In the genomic region with DNA sequence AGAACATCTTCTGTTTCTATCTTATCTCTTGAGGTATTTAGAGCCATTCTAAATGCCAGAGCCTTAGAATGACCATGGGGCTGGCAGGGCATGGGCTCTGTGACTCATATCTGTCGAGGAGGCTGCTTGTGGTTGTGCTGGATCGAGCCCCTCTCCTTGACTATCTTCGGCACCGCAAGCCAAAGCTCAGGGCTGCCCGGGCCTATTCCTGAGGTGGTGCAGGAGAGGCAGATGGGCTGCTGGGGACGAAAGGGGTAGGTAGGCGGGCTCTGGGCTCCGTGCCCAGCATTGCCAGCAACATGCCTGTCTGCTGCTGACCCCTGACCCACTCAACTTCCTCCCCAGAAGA, we compare ENCODE assay signal across 19 cellular contexts.
DNase-seq lines count a peak whose midpoint lies in the region; ATAC-seq and TF ChIP-seq lines count a peak whose summit lies in the region.
"Had no signal": no experiment of that assay in that cellular context is flagged by ENCODE, and none has a peak within 500 bp of the region (broad histone marks: within the 10 kb centered on the region; RNA-seq: fewer than 3 reads in every experiment).

No MANE protein-coding gene starts in this region.

- no peak overlapping the region for H3K4me3 Mint-ChIP-seq in activated naive CD8-positive, alpha-beta T cell
- H3K4me3 Mint-ChIP-seq in activated naive CD8-positive, alpha-beta T cell treated with anti-CD3 and anti-CD28 coated beads, Interleukin-2, amount 50 U/mL, for 24 hours, result no peak overlapping the region
- H3K4me3 Mint-ChIP-seq in T-helper 17 cell (no peak overlapping the region), glutamatergic neuron (ENCODE audit: unreplicated experiment) (no peak overlapping the region)
- H3K4me3 Mint-ChIP-seq in stimulated activated effector memory CD8-positive, alpha-beta T cell treated with anti-CD3 and anti-CD28 coated beads, Interleukin-12 subunit alpha, Interleukin-12 subunit beta, amount 100 ng/mL, for 72 hours, result no peak overlapping the region

- H3K27ac ChIP-seq in foreskin keratinocyte (no peak overlapping the region), A673 (ENCODE audit: low read depth, low read length, poor library complexity, severe bottlenecking) (no peak overlapping the region)
- H3K27ac ChIP-seq: heart right ventricle, left lung, prostate gland, RWPE1, vagina had no signal

- H3K9me3 ChIP-seq in T-helper 17 cell (ENCODE audit: control insufficient read depth, low read length, poor library complexity, severe bottlenecking) (no peaks in the 10 kb centered on the region), A673 (ENCODE audit: low read depth, low read length, poor library complexity, severe bottlenecking) (no peaks in the 10 kb centered on the region)
- H3K9me3 ChIP-seq: heart right ventricle, left lung, prostate gland, vagina had no signal

- H3K4me1 Mint-ChIP-seq in activated naive CD8-positive, alpha-beta T cell (ENCODE audit: low read depth), result peaks cover 32% of the 10 kb centered on the region
- peaks cover 11% of the 10 kb centered on the region for H3K4me1 Mint-ChIP-seq in activated naive CD8-positive, alpha-beta T cell treated with anti-CD3 and anti-CD28 coated beads, Interleukin-2, amount 50 U/mL, for 24 hours
- peaks cover 23% of the 10 kb centered on the region for H3K4me1 Mint-ChIP-seq in T-helper 17 cell
- H3K4me1 Mint-ChIP-seq in glutamatergic neuron (ENCODE audit: low read depth, unreplicated experiment), result peaks cover 19% of the 10 kb centered on the region
- H3K4me1 Mint-ChIP-seq in stimulated activated effector memory CD8-positive, alpha-beta T cell treated with anti-CD3 and anti-CD28 coated beads, Interleukin-12 subunit alpha, Interleukin-12 subunit beta, amount 100 ng/mL, for 72 hours, result peaks cover 45% of the 10 kb centered on the region

- H3K4me1 ChIP-seq in foreskin keratinocyte, result no peaks in the 10 kb centered on the region
- H3K4me1 ChIP-seq in A673 (ENCODE audit: insufficient read depth, low read length, poor library complexity, severe bottlenecking), result no peaks in the 10 kb centered on the region
- H3K4me1 ChIP-seq: prostate gland, vagina had no signal

- no peaks in the 10 kb centered on the region for H3K36me3 ChIP-seq in A673 (ENCODE audit: insufficient read depth, low read length, poor library complexity, severe bottlenecking)
- H3K36me3 ChIP-seq: heart right ventricle, left lung, prostate gland, vagina had no signal

- H3K27me3 ChIP-seq in foreskin keratinocyte (peaks cover 3% of the 10 kb centered on the region), A673 (replicated peaks; ENCODE audit: insufficient read depth, low read depth, low read length, poor library complexity) (no peaks in the 10 kb centered on the region)
- H3K27me3 ChIP-seq: heart right ventricle, left lung, vagina had no signal

- in situ Hi-C loops in KBM-7 (cut with MboI; ENCODE audit: low pct_unique_long_range_greater_than_20kb, low sequenced_read_pairs), result no loop called here

- H3K4me3 ChIP-seq in A673 (ENCODE audit: low read depth, low read length, poor library complexity, severe bottlenecking), result no peak overlapping the region
- H3K4me3 ChIP-seq: heart right ventricle, left lung, prostate gland, vagina had no signal

- no peak for ATAC-seq in activated naive CD8-positive, alpha-beta T cell treated with anti-CD3 and anti-CD28 coated beads, Interleukin-2, amount 50 U/mL, for 24 hours
- ATAC-seq in T-helper 17 cell, result no peak
- no peak for ATAC-seq in stimulated activated effector memory CD8-positive, alpha-beta T cell treated with anti-CD3 and anti-CD28 coated beads, Interleukin-12 subunit alpha, Interleukin-12 subunit beta, amount 100 ng/mL, for 72 hours
- ATAC-seq in foreskin keratinocyte, result no peak
- ATAC-seq: heart right ventricle, left lung had no signal

- no TSS peak for BruUV-seq in A673 (replicated peaks; lab: Mats Ljungman, UMichigan)

- intact Hi-C loops in A673 (cut with micrococcal nuclease; ENCODE audit: unreplicated experiment), result no loop called here

- peak overlapping the region; percentile 41 for H3K27ac Mint-ChIP-seq in activated naive CD8-positive, alpha-beta T cell
- H3K27ac Mint-ChIP-seq in activated naive CD8-positive, alpha-beta T cell treated with anti-CD3 and anti-CD28 coated beads, Interleukin-2, amount 50 U/mL, for 24 hours, result no peak overlapping the region
- H3K27ac Mint-ChIP-seq in T-helper 17 cell, result peak overlapping the region; percentile 67
- H3K27ac Mint-ChIP-seq in glutamatergic neuron (ENCODE audit: unreplicated experiment), result no peak overlapping the region
- H3K27ac Mint-ChIP-seq in stimulated activated effector memory CD8-positive, alpha-beta T cell treated with anti-CD3 and anti-CD28 coated beads, Interleukin-12 subunit alpha, Interleukin-12 subunit beta, amount 100 ng/mL, for 72 hours, result peak overlapping the region; percentile 68

- no peaks in the 10 kb centered on the region for H3K27me3 Mint-ChIP-seq in activated naive CD8-positive, alpha-beta T cell
- no peaks in the 10 kb centered on the region for H3K27me3 Mint-ChIP-seq in activated naive CD8-positive, alpha-beta T cell treated with anti-CD3 and anti-CD28 coated beads, Interleukin-2, amount 50 U/mL, for 24 hours
- H3K27me3 Mint-ChIP-seq in T-helper 17 cell (no peaks in the 10 kb centered on the region), glutamatergic neuron (ENCODE audit: unreplicated experiment) (peaks cover 12% of the 10 kb centered on the region)

- H3K9me3 Mint-ChIP-seq in activated naive CD8-positive, alpha-beta T cell (ENCODE audit: low read depth), result no peaks in the 10 kb centered on the region
- H3K9me3 Mint-ChIP-seq in activated naive CD8-positive, alpha-beta T cell treated with anti-CD3 and anti-CD28 coated beads, Interleukin-2, amount 50 U/mL, for 24 hours, result no peaks in the 10 kb centered on the region
- peaks cover 8% of the 10 kb centered on the region for H3K9me3 Mint-ChIP-seq in glutamatergic neuron (ENCODE audit: unreplicated experiment)
- H3K9me3 Mint-ChIP-seq in stimulated activated effector memory CD8-positive, alpha-beta T cell treated with anti-CD3 and anti-CD28 coated beads, Interleukin-12 subunit alpha, Interleukin-12 subunit beta, amount 100 ng/mL, for 72 hours, result no peaks in the 10 kb centered on the region
- H3K9me3 Mint-ChIP-seq: neural crest cell had no signal

- POLR2A ChIA-PET in A673 (lab: Charles Lee; ENCODE audit: low non-redundant PET), result no interaction called here

- TF ChIP-seq CTCF in glutamatergic neuron (IDR thresholded peaks at IDR 0.05; ENCODE audit: partially characterized antibody, unreplicated experiment), result no peak
- no peak for TF ChIP-seq CTCF in foreskin keratinocyte (conservative IDR thresholded peaks at IDR 0.05)
- TF ChIP-seq CTCF in A673 (conservative IDR thresholded peaks at IDR 0.05; ENCODE audit: low read depth, low read length), result no peak

- no peak for DNase-seq in activated naive CD8-positive, alpha-beta T cell treated with anti-CD3 and anti-CD28 coated beads, Interleukin-2, amount 50 U/mL, for 24 hours
- DNase-seq in T-helper 17 cell, result no peak
- peak; percentile 18 for DNase-seq in glutamatergic neuron
- DNase-seq in stimulated activated effector memory CD8-positive, alpha-beta T cell treated with anti-CD3 and anti-CD28 coated beads, Interleukin-12 subunit alpha, Interleukin-12 subunit beta, amount 100 ng/mL, for 72 hours (ENCODE audit: low spot score in 2 of 2), result no peak
- no peak for DNase-seq in KBM-7
- DNase-seq in foreskin keratinocyte, result no peak
- no peak for DNase-seq in A673 (ENCODE audit: low spot score)
- DNase-seq: ACHN, C1 segment of cervical spinal cord, cortex of kidney, heart right ventricle, NCI-H187, NCI-H526 treated with DMSO at 0.1 percent for 48 hours had no signal

- H3K36me3 Mint-ChIP-seq in activated naive CD8-positive, alpha-beta T cell, result peaks cover 5% of the 10 kb centered on the region
- H3K36me3 Mint-ChIP-seq in activated naive CD8-positive, alpha-beta T cell treated with anti-CD3 and anti-CD28 coated beads, Interleukin-2, amount 50 U/mL, for 24 hours (ENCODE audit: low read depth), result no peaks in the 10 kb centered on the region
- H3K36me3 Mint-ChIP-seq in T-helper 17 cell (ENCODE audit: low read depth) (peaks cover 3% of the 10 kb centered on the region), glutamatergic neuron (ENCODE audit: unreplicated experiment) (peaks cover 10% of the 10 kb centered on the region)
- peaks cover 8% of the 10 kb centered on the region for H3K36me3 Mint-ChIP-seq in stimulated activated effector memory CD8-positive, alpha-beta T cell treated with anti-CD3 and anti-CD28 coated beads, Interleukin-12 subunit alpha, Interleukin-12 subunit beta, amount 100 ng/mL, for 72 hours

- CTCF ChIA-PET in A673 (lab: Charles Lee), result no interaction called here

Comparison
In these comparisons a context has a peak if more than half of its experiments do, and no peak if none do; other contexts are left out.
1. H3K27ac Mint-ChIP-seq: peak in activated naive CD8-positive, alpha-beta T cell (single experiment), T-helper 17 cell (single experiment) and stimulated activated effector memory CD8-positive, alpha-beta T cell treated with anti-CD3 and anti-CD28 coated beads, Interleukin-12 subunit alpha, Interleukin-12 subunit beta, amount 100 ng/mL, for 72 hours (single experiment); none in activated naive CD8-positive, alpha-beta T cell treated with anti-CD3 and anti-CD28 coated beads, Interleukin-2, amount 50 U/mL, for 24 hours (single experiment) and glutamatergic neuron (single experiment).